In genomic region chr2:160419776-160420521, GRCh38 we compare ENCODE assay signal across 13 cellular contexts.
DNase-seq lines count a peak whose midpoint lies in the region; ATAC-seq and TF ChIP-seq lines count a peak whose summit lies in the region.
"Had no signal": no experiment of that assay in that cellular context is flagged by ENCODE, and none has a peak within 500 bp of the region (broad histone marks: within the 10 kb centered on the region; RNA-seq: fewer than 3 reads in every experiment).

No MANE protein-coding gene starts in this region.

- H3K27ac ChIP-seq in right atrium auricular region, result peak overlapping the region; percentile 40 to 70
- H3K27ac ChIP-seq in stomach, result peak overlapping the region in 3 of 5 donors; percentile 20 to 51 (median 38)

- intact Hi-C loops in stomach (cut with DNase I; ENCODE audit: low total_unique reads) (no loop called here), mucosa of descending colon (cut with DNase I, micrococcal nuclease) (no loop called here)

- no peaks in the 10 kb centered on the region for H3K9me3 ChIP-seq in right atrium auricular region
- H3K9me3 ChIP-seq in stomach, result no peaks in the 10 kb centered on the region
- no peaks in the 10 kb centered on the region for H3K9me3 ChIP-seq in mucosa of descending colon

- no peak overlapping the region for H3K4me3 ChIP-seq in right atrium auricular region
- no peak overlapping the region for H3K4me3 ChIP-seq in stomach
- no peak overlapping the region for H3K4me3 ChIP-seq in mucosa of descending colon
- H3K4me3 ChIP-seq: coronary artery had no signal

- no peak overlapping the region for H3K27ac Mint-ChIP-seq in activated CD8-positive, alpha-beta memory T cell treated with anti-CD3 and anti-CD28 coated beads, Interleukin-2, amount 10 ng/mL, durations not matched to agents 7 days and 5 days
- H3K27ac Mint-ChIP-seq in activated naive CD8-positive, alpha-beta T cell, result peak overlapping the region; percentile 91
- H3K27ac Mint-ChIP-seq: IgD-negative memory B cell had no signal

- peaks cover 21% of the 10 kb centered on the region for H3K36me3 Mint-ChIP-seq in activated CD8-positive, alpha-beta memory T cell treated with anti-CD3 and anti-CD28 coated beads, Interleukin-2, amount 10 ng/mL, durations not matched to agents 7 days and 5 days
- no peaks in the 10 kb centered on the region for H3K36me3 Mint-ChIP-seq in activated naive CD8-positive, alpha-beta T cell
- H3K36me3 Mint-ChIP-seq: IgD-negative memory B cell had no signal

- H3K36me3 ChIP-seq in right atrium auricular region (no peaks in the 10 kb centered on the region), stomach (no peaks in the 10 kb centered on the region), mucosa of descending colon (ENCODE audit: low read depth) (no peaks in the 10 kb centered on the region)

- H3K27me3 Mint-ChIP-seq in activated CD8-positive, alpha-beta memory T cell treated with anti-CD3 and anti-CD28 coated beads, Interleukin-2, amount 10 ng/mL, durations not matched to agents 7 days and 5 days, result no peaks in the 10 kb centered on the region
- H3K27me3 Mint-ChIP-seq in activated naive CD8-positive, alpha-beta T cell, result no peaks in the 10 kb centered on the region

- peaks cover 39% of the 10 kb centered on the region for H3K4me1 Mint-ChIP-seq in activated CD8-positive, alpha-beta memory T cell treated with anti-CD3 and anti-CD28 coated beads, Interleukin-2, amount 10 ng/mL, durations not matched to agents 7 days and 5 days
- peaks cover 80% of the 10 kb centered on the region for H3K4me1 Mint-ChIP-seq in activated naive CD8-positive, alpha-beta T cell (ENCODE audit: low read depth)

- no peak for DNase-seq in activated CD8-positive, alpha-beta memory T cell treated with anti-CD3 and anti-CD28 coated beads, Interleukin-2, amount 10 ng/mL, durations not matched to agents 7 days and 5 days
- DNase-seq in activated CD8-positive, alpha-beta memory T cell treated with anti-CD3 and anti-CD28 coated beads, Interleukin-2, amount 50 U/mL, for 4 hours, result no peak
- DNase-seq in right atrium auricular region (ENCODE audit: low spot score), result no peak
- no peak for DNase-seq in stomach
- no peak for DNase-seq in mucosa of descending colon
- no peak for DNase-seq in NCI-H2081 treated with DMSO at 0.1 percent for 48 hours (lab: John Stamatoyannopoulos, UW)
- no peak for DNase-seq in HuH-7 (ENCODE audit: low spot score)
- DNase-seq: activated CD8-positive, alpha-beta memory T cell treated with anti-CD3 and anti-CD28 coated beads for 24 hours; NCI-H2171 treated with DMSO at 0.1 percent for 48 hours; SIG-M5 had no signal

- no peak overlapping the region for H3K4me3 Mint-ChIP-seq in activated CD8-positive, alpha-beta memory T cell treated with anti-CD3 and anti-CD28 coated beads, Interleukin-2, amount 10 ng/mL, durations not matched to agents 7 days and 5 days
- peak overlapping the region; percentile 1 for H3K4me3 Mint-ChIP-seq in activated naive CD8-positive, alpha-beta T cell
- H3K4me3 Mint-ChIP-seq: IgD-negative memory B cell had no signal

- H3K27me3 ChIP-seq in right atrium auricular region (no peaks in the 10 kb centered on the region), stomach (no peaks in the 10 kb centered on the region)

- TF ChIP-seq CTCF in right atrium auricular region (IDR thresholded peaks at IDR 0.05), result no peak
- TF ChIP-seq CTCF in stomach (IDR thresholded peaks at IDR 0.05), result no peak
- no peak for TF ChIP-seq CTCF in mucosa of descending colon (IDR thresholded peaks at IDR 0.05)

- TF ChIP-seq EP300 in stomach (IDR thresholded peaks at IDR 0.05), result no peak

- H3K9me3 Mint-ChIP-seq in activated CD8-positive, alpha-beta memory T cell treated with anti-CD3 and anti-CD28 coated beads, Interleukin-2, amount 10 ng/mL, durations not matched to agents 7 days and 5 days (ENCODE audit: low read depth), result peaks cover 2% of the 10 kb centered on the region
- no peaks in the 10 kb centered on the region for H3K9me3 Mint-ChIP-seq in activated naive CD8-positive, alpha-beta T cell (ENCODE audit: low read depth)

- CTCF ChIA-PET in activated CD8-positive, alpha-beta memory T cell treated with anti-CD3 and anti-CD28 coated beads, Interleukin-2, amount 10 ng/mL, durations not matched to agents 7 days and 5 days (lab: Charles Lee), result interaction anchor here (1.2 to 2.4 kb wide), 2 partner anchors 8 to 10 kb away, joined by 4 to 12 read pairs; no protein-coding TSS in a partner anchor

- H3K4me1 ChIP-seq in right atrium auricular region (peaks cover 0 to 44% of the 10 kb centered on the region in 2 donors), stomach (peaks cover 5 to 45% (median 16%) of the 10 kb centered on the region in 4 donors), mucosa of descending colon (ENCODE audit: low read depth) (no peaks in the 10 kb centered on the region)

- 61 to 75% (median 69%) methylated on average over 3 of the region's 3 CpGs for WGBS in stomach, 5 donors

- ATAC-seq in activated CD8-positive, alpha-beta memory T cell treated with anti-CD3 and anti-CD28 coated beads, Interleukin-2, amount 10 ng/mL, durations not matched to agents 7 days and 5 days, result peak; percentile 34
- no peak for ATAC-seq in mucosa of descending colon

- TF ChIP-seq POLR2A in stomach (IDR thresholded peaks at IDR 0.05), result no peak
